ENCODE assay signal across 17 cellular contexts in the genomic region with DNA sequence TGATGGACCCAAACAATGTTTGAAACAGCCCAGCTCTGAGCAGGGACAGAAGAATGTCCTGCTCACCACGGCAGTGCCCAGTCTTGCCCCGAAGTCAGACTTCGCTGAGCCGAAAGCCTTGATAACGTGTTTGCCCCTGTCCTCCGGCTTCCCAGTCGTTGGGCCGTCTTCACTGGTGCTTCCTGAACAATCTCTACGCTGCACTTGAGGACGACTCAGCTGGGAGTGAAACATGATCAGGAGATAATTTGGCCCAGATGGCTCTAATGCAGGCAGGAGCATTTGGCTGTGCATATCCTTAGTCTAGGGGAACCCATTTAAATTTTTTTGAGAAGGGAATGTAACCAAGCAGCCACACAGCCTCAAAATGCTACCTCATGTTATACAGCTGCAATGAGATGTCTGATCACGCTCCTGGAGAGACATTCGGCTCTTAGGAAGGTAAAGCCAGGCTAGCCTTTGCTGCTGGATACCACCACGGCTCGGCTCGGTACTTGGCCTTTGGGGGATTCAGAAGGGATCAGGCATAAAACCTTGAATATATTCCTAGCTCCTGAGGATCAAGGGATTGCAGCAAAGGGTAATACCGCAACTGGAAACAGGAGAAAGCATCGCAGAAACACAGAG. TPM values are rescaled to one million over a fixed set of nuclear protein-coding genes. Genes with fewer than 3 reads are reported as not detected.
DNase-seq lines count a peak whose midpoint lies in the region; ATAC-seq and TF ChIP-seq lines count a peak whose summit lies in the region.
"Had no signal": no experiment of that assay in that cellular context is flagged by ENCODE, and none has a peak within 500 bp of the region (broad histone marks: within the 10 kb centered on the region; RNA-seq: fewer than 3 reads in every experiment).

No MANE protein-coding gene starts in this region.

- ATAC-seq in SK-N-SH treated with all-trans-retinoic acid at 6 μM for 48 hours (peak; percentile 98), foreskin keratinocyte (peak; percentile 38), HG03469 (IDR thresholded peaks at IDR 0.05; ENCODE audit: unreplicated experiment) (no peak), Right ventricle myocardium inferior (no peak)
- ATAC-seq: activated CD8-positive, alpha-beta memory T cell treated with anti-CD3 and anti-CD28 coated beads, Interleukin-2, amount 10 ng/mL, durations not matched to agents 7 days and 5 days; heart right ventricle; stimulated activated naive B cell treated with anti-CD40 and anti-IgM and Interleukin-4, amounts not matched to agents 10 μg/mL and 1 μg/mL and 100 μg/mL, for 72 hours had no signal

- no peak for TF ChIP-seq CTCF in foreskin keratinocyte (conservative IDR thresholded peaks at IDR 0.05)

- H3K27ac ChIP-seq in foreskin keratinocyte = no peak overlapping the region
- H3K27ac ChIP-seq: BLaER1, heart right ventricle, left ventricle myocardium inferior had no signal

- no peaks in the 10 kb centered on the region for H3K27me3 ChIP-seq in foreskin keratinocyte
- H3K27me3 ChIP-seq: BLaER1 had no signal

- intact Hi-C loops in Right ventricle myocardium inferior (cut with DNase I) = no loop called here

- H3K4me1 ChIP-seq in foreskin keratinocyte = no peaks in the 10 kb centered on the region
- H3K4me1 ChIP-seq: left ventricle myocardium inferior had no signal

- DNase-seq in AG08395 (ENCODE audit: low spot score) (peak; percentile 73), LHCN-M2 (ENCODE audit: low read depth) (peak; percentile 29), foreskin keratinocyte (peak in 1 of 2 donors; percentile 48), Right ventricle myocardium inferior (ENCODE audit: missing footprints) (no peak)
- no peak for DNase-seq in activated CD4-positive, alpha-beta T cell treated with anti-CD3 and anti-CD28 coated beads, Interleukin-2, amount 50 U/mL, for 1 hour
- no peak for DNase-seq in stimulated activated naive CD4-positive, alpha-beta T cell treated with Interleukin-2 at 50 U/mL for 16 hours (lab: John Stamatoyannopoulos, UW)
- DNase-seq: activated CD8-positive, alpha-beta memory T cell treated with anti-CD3 and anti-CD28 coated beads, Interleukin-2, amount 10 ng/mL, durations not matched to agents 7 days and 5 days; activated naive CD8-positive, alpha-beta T cell treated with anti-CD3 and anti-CD28 coated beads, Interleukin-2, amount 10 ng/mL, durations not matched to agents 7 days and 5 days; GF-D8; heart right ventricle; left ventricle myocardium inferior; OCI-M1; stimulated activated CD4-positive, alpha-beta T cell treated with anti-CD3 and anti-CD28 coated beads, Interleukin-1b, Interleukin-23, amount 100 ng/mL, for 48 hours; stimulated activated naive B cell treated with anti-CD40 and anti-IgM and Interleukin-4, amounts not matched to agents 10 μg/mL and 1 μg/mL and 100 μg/mL, for 72 hours had no signal

TF ChIP-seq in SK-N-SH treated with all-trans-retinoic acid at 6 μM for 48 hours, 23 proteins besides CTCF, POLR2A, EP300 and RAD21:
- TF ChIP-seq ZNF565 (CRISPR knock-in tag; conservative IDR thresholded peaks at IDR 0.05; ENCODE audit: low read depth) = no peak
- no peak for TF ChIP-seq ARNTL (CRISPR knock-in tag; IDR thresholded peaks at IDR 0.05; ENCODE audit: borderline replicate concordance, low read depth)
- no peak for TF ChIP-seq CSDC2 (CRISPR knock-in tag; IDR thresholded peaks at IDR 0.05)
- TF ChIP-seq ESRRG (CRISPR knock-in tag; IDR thresholded peaks at IDR 0.05) = no peak
- no peak for TF ChIP-seq ZC3H10 (CRISPR knock-in tag; IDR thresholded peaks at IDR 0.05)
- TF ChIP-seq, protein P1, sequence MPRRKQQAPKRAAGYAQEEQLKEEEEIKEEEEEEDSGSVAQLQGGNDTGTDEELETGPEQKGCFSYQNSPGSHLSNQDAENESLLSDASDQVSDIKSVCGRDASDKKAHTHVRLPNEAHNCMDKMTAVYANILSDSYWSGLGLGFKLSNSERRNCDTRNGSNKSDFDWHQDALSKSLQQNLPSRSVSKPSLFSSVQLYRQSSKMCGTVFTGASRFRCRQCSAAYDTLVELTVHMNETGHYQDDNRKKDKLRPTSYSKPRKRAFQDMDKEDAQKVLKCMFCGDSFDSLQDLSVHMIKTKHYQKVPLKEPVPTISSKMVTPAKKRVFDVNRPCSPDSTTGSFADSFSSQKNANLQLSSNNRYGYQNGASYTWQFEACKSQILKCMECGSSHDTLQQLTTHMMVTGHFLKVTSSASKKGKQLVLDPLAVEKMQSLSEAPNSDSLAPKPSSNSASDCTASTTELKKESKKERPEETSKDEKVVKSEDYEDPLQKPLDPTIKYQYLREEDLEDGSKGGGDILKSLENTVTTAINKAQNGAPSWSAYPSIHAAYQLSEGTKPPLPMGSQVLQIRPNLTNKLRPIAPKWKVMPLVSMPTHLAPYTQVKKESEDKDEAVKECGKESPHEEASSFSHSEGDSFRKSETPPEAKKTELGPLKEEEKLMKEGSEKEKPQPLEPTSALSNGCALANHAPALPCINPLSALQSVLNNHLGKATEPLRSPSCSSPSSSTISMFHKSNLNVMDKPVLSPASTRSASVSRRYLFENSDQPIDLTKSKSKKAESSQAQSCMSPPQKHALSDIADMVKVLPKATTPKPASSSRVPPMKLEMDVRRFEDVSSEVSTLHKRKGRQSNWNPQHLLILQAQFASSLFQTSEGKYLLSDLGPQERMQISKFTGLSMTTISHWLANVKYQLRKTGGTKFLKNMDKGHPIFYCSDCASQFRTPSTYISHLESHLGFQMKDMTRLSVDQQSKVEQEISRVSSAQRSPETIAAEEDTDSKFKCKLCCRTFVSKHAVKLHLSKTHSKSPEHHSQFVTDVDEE (CRISPR knock-in tag; IDR thresholded peaks at IDR 0.05) = no peak

RNA-seq across cellular contexts. Expression of a gene that starts 43.6 kb away (rescaled TPM):
- total RNA-seq in LHCN-M2 (2014; rRNA removed) (35.9 and 62.2 TPM in 2 replicates), foreskin keratinocyte (19.6 and 21.5 TPM in 2 replicates), Right ventricle myocardium inferior (35.2 TPM)
- 24.2 TPM for polyA plus RNA-seq in LHCN-M2 (2012)
- 8.0 and 8.2 TPM in 2 replicates for polyA plus RNA-seq in foreskin keratinocyte

Comparison
In these comparisons a context has a peak if more than half of its experiments do, and no peak if none do; other contexts are left out.
1. DNase-seq: peak in AG08395 (single experiment) and LHCN-M2 (single experiment); none in Right ventricle myocardium inferior (single experiment), activated CD4-positive, alpha-beta T cell treated with anti-CD3 and anti-CD28 coated beads, Interleukin-2, amount 50 U/mL, for 1 hour (single experiment) and stimulated activated naive CD4-positive, alpha-beta T cell treated with Interleukin-2 at 50 U/mL for 16 hours (single experiment).
2. ATAC-seq: peak in SK-N-SH treated with all-trans-retinoic acid at 6 μM for 48 hours (single experiment) and foreskin keratinocyte (single experiment); none in HG03469 (single experiment) and Right ventricle myocardium inferior (single experiment).